ENCODE assay signal across 8 cellular contexts in genomic region chr6:46159229-46159628, GRCh38. TPM values are rescaled to one million over a fixed set of nuclear protein-coding genes. Genes with fewer than 3 reads are reported as not detected.
"Had no signal": no experiment of that assay in that cellular context is flagged by ENCODE, and none has a peak within 500 bp of the region (broad histone marks: within the 10 kb centered on the region; RNA-seq: fewer than 3 reads in every experiment).

No MANE protein-coding gene starts in this region.

- FAIRE-seq: G401.6, GM12878, GM12891, GM18507, GM19239 had no signal

- DNase-seq: GDM1, GF-D8 had no signal

- H3K4me3 ChIP-seq: GM12878 had no signal

- ATAC-seq: GM12878 had no signal

RNA-seq across cellular contexts. Expression of gene ENPP5, which starts 11.6 kb away (rescaled TPM):
- total RNA-seq: G401, GM12878 had no signal

RNA-seq across cellular contexts. Expression of gene ENPP4, which starts 29.4 kb away (rescaled TPM):
- total RNA-seq: G401 had no signal
